Comparison of ENCODE assay signal across 17 cellular contexts in genomic region chr13:99313941-99314340, GRCh38. TPM values are rescaled to one million over a fixed set of nuclear protein-coding genes. Genes with fewer than 3 reads are reported as not detected.
DNase-seq lines count a peak whose midpoint lies in the region; ATAC-seq and TF ChIP-seq lines count a peak whose summit lies in the region.
"Had no signal": no experiment of that assay in that cellular context is flagged by ENCODE, and none has a peak within 500 bp of the region (broad histone marks: within the 10 kb centered on the region; RNA-seq: fewer than 3 reads in every experiment).

No MANE protein-coding gene starts in this region.

- no peaks in the 10 kb centered on the region for H3K36me3 ChIP-seq in effector memory CD4-positive, alpha-beta T cell (ENCODE audit: control insufficient read depth, insufficient read depth, low read length)
- H3K36me3 ChIP-seq in gastrocnemius medialis: peaks cover 0 to 7% of the 10 kb centered on the region in 2 donors

- peak overlapping the region; percentile 10 for H3K4me3 ChIP-seq in effector memory CD4-positive, alpha-beta T cell (ENCODE audit: insufficient read depth, low read depth, low read length, poor library complexity, severe bottlenecking)
- no peak overlapping the region for H3K4me3 ChIP-seq in gastrocnemius medialis

- H3K27ac Mint-ChIP-seq in activated T-cell treated with anti-CD3 and anti-CD28 coated beads, Interleukin-2, amount 50 U/mL, for 24 hours: peak overlapping the region; percentile 99
- peak overlapping the region; percentile 98 for H3K27ac Mint-ChIP-seq in T-helper 17 cell

- H3K27me3 Mint-ChIP-seq in activated T-cell treated with anti-CD3 and anti-CD28 coated beads, Interleukin-2, amount 50 U/mL, for 24 hours: no peaks in the 10 kb centered on the region
- H3K27me3 Mint-ChIP-seq in T-helper 17 cell: no peaks in the 10 kb centered on the region

- intact Hi-C loops in gastrocnemius medialis (cut with DNase I; ENCODE audit: low total_unique reads): loop anchor here (10.0 kb wide), 1 partner anchor 89 kb away; no protein-coding TSS in a partner anchor

- in situ Hi-C loops in gastrocnemius medialis (cut with MboI; ENCODE audit: low sequenced_read_pairs in 4 of 4): no loop called here

- H3K4me1 Mint-ChIP-seq in activated T-cell treated with anti-CD3 and anti-CD28 coated beads, Interleukin-2, amount 50 U/mL, for 24 hours (ENCODE audit: low read depth): peaks cover 89% of the 10 kb centered on the region
- peaks cover 58% of the 10 kb centered on the region for H3K4me1 Mint-ChIP-seq in T-helper 17 cell

- peak overlapping the region; percentile 69 for H3K4me3 Mint-ChIP-seq in activated T-cell treated with anti-CD3 and anti-CD28 coated beads, Interleukin-2, amount 50 U/mL, for 24 hours
- H3K4me3 Mint-ChIP-seq in T-helper 17 cell: peak overlapping the region; percentile 89

- peaks cover 71% of the 10 kb centered on the region for H3K4me1 ChIP-seq in effector memory CD4-positive, alpha-beta T cell (ENCODE audit: control insufficient read depth, insufficient read depth, low read length, poor library complexity, severe bottlenecking)
- H3K4me1 ChIP-seq in gastrocnemius medialis: peaks cover 11 to 21% of the 10 kb centered on the region in 2 donors

- ATAC-seq in T-helper 17 cell (no peak), gastrocnemius medialis (no peak), GM18873 (IDR thresholded peaks at IDR 0.05; ENCODE audit: low FRiP score, unreplicated experiment) (no peak), HG02763 (IDR thresholded peaks at IDR 0.05; ENCODE audit: unreplicated experiment) (no peak)
- ATAC-seq: SK-N-SH treated with all-trans-retinoic acid at 6 μM for 48 hours had no signal

- peaks cover 69% of the 10 kb centered on the region for H3K36me3 Mint-ChIP-seq in activated T-cell treated with anti-CD3 and anti-CD28 coated beads, Interleukin-2, amount 50 U/mL, for 24 hours (ENCODE audit: low read depth)
- no peaks in the 10 kb centered on the region for H3K36me3 Mint-ChIP-seq in T-helper 17 cell (ENCODE audit: low read depth)

- peak overlapping the region; percentile 91 for H3K27ac ChIP-seq in effector memory CD4-positive, alpha-beta T cell (ENCODE audit: insufficient read depth, low read length, poor library complexity, severe bottlenecking)
- H3K27ac ChIP-seq in gastrocnemius medialis: peak overlapping the region; percentile 71 to 79 (median 76)

- H3K9me3 Mint-ChIP-seq in activated T-cell treated with anti-CD3 and anti-CD28 coated beads, Interleukin-2, amount 50 U/mL, for 24 hours: no peaks in the 10 kb centered on the region

- H3K27me3 ChIP-seq in effector memory CD4-positive, alpha-beta T cell (replicated peaks; ENCODE audit: control insufficient read depth, insufficient read depth, low read length, poor library complexity, severe bottlenecking): no peaks in the 10 kb centered on the region
- H3K27me3 ChIP-seq in gastrocnemius medialis: no peaks in the 10 kb centered on the region

- no peak for TF ChIP-seq CTCF in gastrocnemius medialis (IDR thresholded peaks at IDR 0.05 in 4 of 5, conservative IDR thresholded peaks at IDR 0.05 in 1 of 5)

- no peak for DNase-seq in activated T-cell treated with anti-CD3 and anti-CD28 coated beads, Interleukin-2, amount 50 U/mL, for 24 hours
- DNase-seq in activated T-cell treated with anti-CD3 and anti-CD28 coated beads, Interleukin-2, amount 50 U/mL, for 1 hour: no peak
- DNase-seq in T-helper 17 cell (no peak), gastrocnemius medialis (no peak), hepatic stellate cell (ENCODE audit: low spot score) (no peak)
- DNase-seq in effector memory CD4-positive, alpha-beta T cell: no peak
- DNase-seq: activated CD4-positive, CD25-positive, alpha-beta regulatory T cell; effector CD4-positive, alpha-beta T cell; IMR-90; NCI-H2227 treated with DMSO at 0.1 percent for 48 hours; OCI-M1 had no signal

- no peak for TF ChIP-seq POLR2A in gastrocnemius medialis (IDR thresholded peaks at IDR 0.05)

- H3K9me3 ChIP-seq in T-helper 17 cell (ENCODE audit: control insufficient read depth, low read length, poor library complexity, severe bottlenecking) (no peaks in the 10 kb centered on the region), gastrocnemius medialis (no peaks in the 10 kb centered on the region)
- H3K9me3 ChIP-seq in effector memory CD4-positive, alpha-beta T cell (ENCODE audit: control insufficient read depth, low read length): no peaks in the 10 kb centered on the region

RNA-seq across cellular contexts. Expression of gene GPR183, which starts 6.7 kb away (rescaled TPM):
- total RNA-seq in T-helper 17 cell (100 to 1,000 TPM; 249 to 322 TPM), gastrocnemius medialis (1 to 10 TPM in 3 of 4 donors, under 1 TPM in 1; 0.49 to 3.4 (median 2.5) TPM)
- total RNA-seq: H7 had no signal

RNA-seq across cellular contexts. Expression of gene GPR18, which starts 55.8 kb away (rescaled TPM):
- total RNA-seq in T-helper 17 cell (10 to 100 TPM; 10.1 to 13.6 TPM), gastrocnemius medialis (not detected)
- total RNA-seq: fibroblast of villous mesenchyme, IMR-90, lower leg skin had no signal

Comparison
In these comparisons a context has a peak if more than half of its experiments do, and no peak if none do; other contexts are left out.
1. RNA of gene GPR183, which starts 6.7 kb away (total RNA-seq): 249 to 322 TPM in T-helper 17 cell; 0.49 to 3.4 TPM in gastrocnemius medialis; every median in the first group is over 10 times any median in the second.
2. RNA of gene GPR18, which starts 55.8 kb away (total RNA-seq): 10.1 to 13.6 TPM in T-helper 17 cell; not detected in gastrocnemius medialis; every median in the first group is over 10 times any median in the second.